Comparison of ENCODE assay signal across 28 cellular contexts in the genomic region with DNA sequence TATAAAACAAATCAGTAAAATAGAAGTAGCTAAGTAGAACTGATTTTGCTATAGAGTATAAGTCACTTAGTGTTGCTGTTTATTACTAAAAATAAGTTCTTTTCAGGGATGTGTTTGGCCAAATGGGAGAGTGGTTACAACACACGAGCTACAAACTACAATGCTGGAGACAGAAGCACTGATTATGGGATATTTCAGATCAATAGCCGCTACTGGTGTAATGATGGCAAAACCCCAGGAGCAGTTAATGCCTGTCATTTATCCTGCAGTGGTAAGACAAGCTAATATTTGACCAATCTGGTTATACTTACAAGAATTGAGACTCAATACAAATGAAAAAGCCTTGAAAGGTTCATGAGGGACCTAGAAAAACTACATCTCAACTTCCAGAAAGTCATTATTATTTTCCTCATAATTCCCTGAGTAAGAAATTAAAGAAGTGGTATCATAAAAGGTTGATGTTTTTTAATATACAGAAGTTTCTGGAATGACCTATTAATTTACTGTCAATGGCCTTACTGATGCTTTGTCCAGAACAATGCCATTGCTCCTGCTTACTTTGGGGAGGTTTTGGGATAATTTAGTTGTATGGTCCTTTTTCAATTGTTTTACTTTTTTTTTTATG. TPM values are rescaled to one million over a fixed set of nuclear protein-coding genes. Genes with fewer than 3 reads are reported as not detected.
"Had no signal": no experiment of that assay in that cellular context is flagged by ENCODE, and none has a peak within 500 bp of the region (broad histone marks: within the 10 kb centered on the region; RNA-seq: fewer than 3 reads in every experiment).

No MANE protein-coding gene starts in this region.

- H3K4me3 ChIP-seq: ascending aorta, hepatocyte, suprapubic skin, transverse colon had no signal

- H3K36me3 Mint-ChIP-seq: activated CD8-positive, alpha-beta memory T cell treated with anti-CD3 and anti-CD28 coated beads, Interleukin-2, amount 10 ng/mL, durations not matched to agents 7 days and 5 days; activated naive CD4-positive, alpha-beta T cell treated with anti-CD3 and anti-CD28 coated beads, Interleukin-2, amount 50 U/mL, for 24 hours; immature natural killer cell had no signal

- H3K27me3 Mint-ChIP-seq: activated naive CD4-positive, alpha-beta T cell treated with anti-CD3 and anti-CD28 coated beads, Interleukin-2, amount 50 U/mL, for 24 hours; stimulated activated naive CD8-positive, alpha-beta T cell treated with anti-CD3 and anti-CD28 coated beads, Interleukin-15, amount 100 ng/mL, for 72 hours had no signal

- H3K9me3 ChIP-seq: ascending aorta, left lung, pancreas, suprapubic skin, transverse colon had no signal

- H3K36me3 ChIP-seq: ascending aorta, left lung, pancreas, suprapubic skin, transverse colon had no signal

- H3K9me3 Mint-ChIP-seq: activated CD4-positive, alpha-beta memory T cell treated with anti-CD3 and anti-CD28 coated beads, Interleukin-2, amount 10 ng/mL, durations not matched to agents 7 days and 5 days; activated CD4-positive, alpha-beta T cell treated with anti-CD3 and anti-CD28 coated beads, Interleukin-2, amount 10 ng/mL, durations not matched to agents 24 days and 14 days; activated naive CD4-positive, alpha-beta T cell treated with anti-CD3 and anti-CD28 coated beads, Interleukin-2, amount 50 U/mL, for 24 hours; effector memory CD8-positive, alpha-beta T cell; immature natural killer cell; nephron; stimulated activated naive CD8-positive, alpha-beta T cell treated with anti-CD3 and anti-CD28 coated beads, Interleukin-15, amount 100 ng/mL, for 72 hours had no signal

- H3K4me1 ChIP-seq: ascending aorta, suprapubic skin had no signal

- H3K27me3 ChIP-seq: ascending aorta, hepatocyte, left lung, pancreas, transverse colon had no signal

- DNase-seq: activated CD4-positive, alpha-beta memory T cell treated with anti-CD3 and anti-CD28 coated beads, Interleukin-2, amount 10 ng/mL, durations not matched to agents 7 days and 5 days; activated CD4-positive, alpha-beta T cell treated with anti-CD3 and anti-CD28 coated beads, Interleukin-2, amount 10 ng/mL, durations not matched to agents 24 days and 14 days; activated CD8-positive, alpha-beta memory T cell treated with anti-CD3 and anti-CD28 coated beads, Interleukin-2, amount 10 ng/mL, durations not matched to agents 7 days and 5 days; activated gamma-delta T cell; activated T-cell treated with anti-CD3 and anti-CD28 coated beads for 4 hours; central memory CD4-positive, alpha-beta T cell; effector memory CD8-positive, alpha-beta T cell; foreskin melanocyte; immature natural killer cell; left lung; midbrain; pancreas; right cardiac atrium; stimulated activated CD4-positive, alpha-beta T cell treated with anti-CD3 and anti-CD28 coated beads, Interleukin-1b, Interleukin-23, amount 100 ng/mL, for 48 hours; stimulated activated naive CD8-positive, alpha-beta T cell treated with anti-CD3 and anti-CD28 coated beads, Interleukin-15, amount 100 ng/mL, for 72 hours; transverse colon had no signal

- H3K27ac Mint-ChIP-seq: activated CD4-positive, alpha-beta memory T cell treated with anti-CD3 and anti-CD28 coated beads, Interleukin-2, amount 10 ng/mL, durations not matched to agents 7 days and 5 days; activated CD4-positive, alpha-beta T cell treated with anti-CD3 and anti-CD28 coated beads, Interleukin-2, amount 10 ng/mL, durations not matched to agents 24 days and 14 days; activated CD8-positive, alpha-beta memory T cell treated with anti-CD3 and anti-CD28 coated beads, Interleukin-2, amount 10 ng/mL, durations not matched to agents 7 days and 5 days; activated naive CD4-positive, alpha-beta T cell treated with anti-CD3 and anti-CD28 coated beads, Interleukin-2, amount 50 U/mL, for 24 hours; effector memory CD8-positive, alpha-beta T cell; immature natural killer cell; nephron; stimulated activated naive CD8-positive, alpha-beta T cell treated with anti-CD3 and anti-CD28 coated beads, Interleukin-15, amount 100 ng/mL, for 72 hours had no signal

- ATAC-seq: activated CD4-positive, CD25-positive, alpha-beta regulatory T cell treated with anti-CD3 and anti-CD28 coated beads, Interleukin-2, amount 50 U/mL, for 24 hours; activated CD8-positive, alpha-beta memory T cell treated with anti-CD3 and anti-CD28 coated beads, Interleukin-2, amount 10 ng/mL, durations not matched to agents 7 days and 5 days; effector memory CD8-positive, alpha-beta T cell; esophagus mucosa; left lung; right cardiac atrium; stimulated activated naive CD8-positive, alpha-beta T cell treated with anti-CD3 and anti-CD28 coated beads, Interleukin-15, amount 100 ng/mL, for 72 hours had no signal

- H3K27ac ChIP-seq: ascending aorta, hepatocyte, suprapubic skin, transverse colon, VCaP had no signal

- H3K4me3 Mint-ChIP-seq: activated CD4-positive, alpha-beta memory T cell treated with anti-CD3 and anti-CD28 coated beads, Interleukin-2, amount 10 ng/mL, durations not matched to agents 7 days and 5 days; activated CD4-positive, alpha-beta T cell treated with anti-CD3 and anti-CD28 coated beads, Interleukin-2, amount 10 ng/mL, durations not matched to agents 24 days and 14 days; activated CD8-positive, alpha-beta memory T cell treated with anti-CD3 and anti-CD28 coated beads, Interleukin-2, amount 10 ng/mL, durations not matched to agents 7 days and 5 days; activated naive CD4-positive, alpha-beta T cell treated with anti-CD3 and anti-CD28 coated beads, Interleukin-2, amount 50 U/mL, for 24 hours; effector memory CD8-positive, alpha-beta T cell; immature natural killer cell; nephron; stimulated activated naive CD8-positive, alpha-beta T cell treated with anti-CD3 and anti-CD28 coated beads, Interleukin-15, amount 100 ng/mL, for 72 hours had no signal

- H3K4me1 Mint-ChIP-seq: activated CD4-positive, alpha-beta T cell treated with anti-CD3 and anti-CD28 coated beads, Interleukin-2, amount 10 ng/mL, durations not matched to agents 24 days and 14 days; immature natural killer cell; nephron; stimulated activated naive CD8-positive, alpha-beta T cell treated with anti-CD3 and anti-CD28 coated beads, Interleukin-15, amount 100 ng/mL, for 72 hours had no signal

RNA-seq across cellular contexts. Expression of a gene that starts 1.9 kb away (rescaled TPM):
- total RNA-seq: activated CD4-positive, alpha-beta T cell treated with anti-CD3 and anti-CD28 coated beads, Interleukin-2, amount 10 ng/mL, durations not matched to agents 24 days and 14 days; dermis microvascular lymphatic vessel endothelial cell; endothelial cell of umbilical vein; myocyte; pulmonary artery endothelial cell had no signal
- polyA plus RNA-seq: endothelial cell of umbilical vein had no signal
